1 cellular context compared by ENCODE assay signal in genomic region chr2:190507135-190507534, GRCh38.
TF ChIP-seq lines count a peak whose summit lies in the region.

No MANE protein-coding gene starts in this region.

TF ChIP-seq in GM23338, 12 proteins besides CTCF, POLR2A, EP300 and RAD21 (continued from another document):
- TF ChIP-seq, protein P1, sequence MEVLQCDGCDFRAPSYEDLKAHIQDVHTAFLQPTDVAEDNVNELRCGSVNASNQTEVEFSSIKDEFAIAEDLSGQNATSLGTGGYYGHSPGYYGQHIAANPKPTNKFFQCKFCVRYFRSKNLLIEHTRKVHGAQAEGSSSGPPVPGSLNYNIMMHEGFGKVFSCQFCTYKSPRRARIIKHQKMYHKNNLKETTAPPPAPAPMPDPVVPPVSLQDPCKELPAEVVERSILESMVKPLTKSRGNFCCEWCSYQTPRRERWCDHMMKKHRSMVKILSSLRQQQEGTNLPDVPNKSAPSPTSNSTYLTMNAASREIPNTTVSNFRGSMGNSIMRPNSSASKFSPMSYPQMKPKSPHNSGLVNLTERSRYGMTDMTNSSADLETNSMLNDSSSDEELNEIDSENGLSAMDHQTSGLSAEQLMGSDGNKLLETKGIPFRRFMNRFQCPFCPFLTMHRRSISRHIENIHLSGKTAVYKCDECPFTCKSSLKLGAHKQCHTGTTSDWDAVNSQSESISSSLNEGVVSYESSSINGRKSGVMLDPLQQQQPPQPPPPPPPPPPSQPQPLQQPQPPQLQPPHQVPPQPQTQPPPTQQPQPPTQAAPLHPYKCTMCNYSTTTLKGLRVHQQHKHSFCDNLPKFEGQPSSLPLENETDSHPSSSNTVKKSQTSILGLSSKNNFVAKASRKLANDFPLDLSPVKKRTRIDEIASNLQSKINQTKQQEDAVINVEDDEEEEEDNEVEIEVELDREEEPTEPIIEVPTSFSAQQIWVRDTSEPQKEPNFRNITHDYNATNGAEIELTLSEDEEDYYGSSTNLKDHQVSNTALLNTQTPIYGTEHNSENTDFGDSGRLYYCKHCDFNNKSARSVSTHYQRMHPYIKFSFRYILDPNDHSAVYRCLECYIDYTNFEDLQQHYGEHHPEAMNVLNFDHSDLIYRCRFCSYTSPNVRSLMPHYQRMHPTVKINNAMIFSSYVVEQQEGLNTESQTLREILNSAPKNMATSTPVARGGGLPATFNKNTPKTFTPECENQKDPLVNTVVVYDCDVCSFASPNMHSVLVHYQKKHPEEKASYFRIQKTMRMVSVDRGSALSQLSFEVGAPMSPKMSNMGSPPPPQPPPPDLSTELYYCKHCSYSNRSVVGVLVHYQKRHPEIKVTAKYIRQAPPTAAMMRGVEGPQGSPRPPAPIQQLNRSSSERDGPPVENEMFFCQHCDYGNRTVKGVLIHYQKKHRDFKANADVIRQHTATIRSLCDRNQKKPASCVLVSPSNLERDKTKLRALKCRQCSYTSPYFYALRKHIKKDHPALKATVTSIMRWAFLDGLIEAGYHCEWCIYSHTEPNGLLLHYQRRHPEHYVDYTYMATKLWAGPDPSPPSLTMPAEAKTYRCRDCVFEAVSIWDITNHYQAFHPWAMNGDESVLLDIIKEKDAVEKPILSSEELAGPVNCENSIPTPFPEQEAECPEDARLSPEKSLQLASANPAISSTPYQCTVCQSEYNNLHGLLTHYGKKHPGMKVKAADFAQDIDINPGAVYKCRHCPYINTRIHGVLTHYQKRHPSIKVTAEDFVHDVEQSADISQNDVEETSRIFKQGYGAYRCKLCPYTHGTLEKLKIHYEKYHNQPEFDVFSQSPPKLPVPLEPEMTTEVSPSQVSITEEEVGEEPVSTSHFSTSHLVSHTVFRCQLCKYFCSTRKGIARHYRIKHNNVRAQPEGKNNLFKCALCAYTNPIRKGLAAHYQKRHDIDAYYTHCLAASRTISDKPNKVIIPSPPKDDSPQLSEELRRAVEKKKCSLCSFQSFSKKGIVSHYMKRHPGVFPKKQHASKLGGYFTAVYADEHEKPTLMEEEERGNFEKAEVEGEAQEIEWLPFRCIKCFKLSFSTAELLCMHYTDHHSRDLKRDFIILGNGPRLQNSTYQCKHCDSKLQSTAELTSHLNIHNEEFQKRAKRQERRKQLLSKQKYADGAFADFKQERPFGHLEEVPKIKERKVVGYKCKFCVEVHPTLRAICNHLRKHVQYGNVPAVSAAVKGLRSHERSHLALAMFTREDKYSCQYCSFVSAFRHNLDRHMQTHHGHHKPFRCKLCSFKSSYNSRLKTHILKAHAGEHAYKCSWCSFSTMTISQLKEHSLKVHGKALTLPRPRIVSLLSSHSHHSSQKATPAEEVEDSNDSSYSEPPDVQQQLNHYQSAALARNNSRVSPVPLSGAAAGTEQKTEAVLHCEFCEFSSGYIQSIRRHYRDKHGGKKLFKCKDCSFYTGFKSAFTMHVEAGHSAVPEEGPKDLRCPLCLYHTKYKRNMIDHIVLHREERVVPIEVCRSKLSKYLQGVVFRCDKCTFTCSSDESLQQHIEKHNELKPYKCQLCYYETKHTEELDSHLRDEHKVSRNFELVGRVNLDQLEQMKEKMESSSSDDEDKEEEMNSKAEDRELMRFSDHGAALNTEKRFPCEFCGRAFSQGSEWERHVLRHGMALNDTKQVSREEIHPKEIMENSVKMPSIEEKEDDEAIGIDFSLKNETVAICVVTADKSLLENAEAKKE (CRISPR knock-in tag; IDR thresholded peaks at IDR 0.05) = no peak
- TF ChIP-seq ZNF331 (CRISPR knock-in tag; IDR thresholded peaks at IDR 0.05; ENCODE audit: low read depth) (no peak), CREB1 (CRISPR knock-in tag; IDR thresholded peaks at IDR 0.05; ENCODE audit: low read depth) (no peak), JUNB (IDR thresholded peaks at IDR 0.05; ENCODE audit: unreplicated experiment) (no peak), STAT1 (IDR thresholded peaks at IDR 0.05; ENCODE audit: unreplicated experiment) (no peak), EZH2 (IDR thresholded peaks at IDR 0.05; ENCODE audit: low read depth, unreplicated experiment) (no peak), POLR2AphosphoS5 (IDR thresholded peaks at IDR 0.05; ENCODE audit: low read depth) (no peak), EZH2phosphoT487 (IDR thresholded peaks at IDR 0.05; ENCODE audit: unreplicated experiment) (no peak)
- TF ChIP-seq, protein P2, sequence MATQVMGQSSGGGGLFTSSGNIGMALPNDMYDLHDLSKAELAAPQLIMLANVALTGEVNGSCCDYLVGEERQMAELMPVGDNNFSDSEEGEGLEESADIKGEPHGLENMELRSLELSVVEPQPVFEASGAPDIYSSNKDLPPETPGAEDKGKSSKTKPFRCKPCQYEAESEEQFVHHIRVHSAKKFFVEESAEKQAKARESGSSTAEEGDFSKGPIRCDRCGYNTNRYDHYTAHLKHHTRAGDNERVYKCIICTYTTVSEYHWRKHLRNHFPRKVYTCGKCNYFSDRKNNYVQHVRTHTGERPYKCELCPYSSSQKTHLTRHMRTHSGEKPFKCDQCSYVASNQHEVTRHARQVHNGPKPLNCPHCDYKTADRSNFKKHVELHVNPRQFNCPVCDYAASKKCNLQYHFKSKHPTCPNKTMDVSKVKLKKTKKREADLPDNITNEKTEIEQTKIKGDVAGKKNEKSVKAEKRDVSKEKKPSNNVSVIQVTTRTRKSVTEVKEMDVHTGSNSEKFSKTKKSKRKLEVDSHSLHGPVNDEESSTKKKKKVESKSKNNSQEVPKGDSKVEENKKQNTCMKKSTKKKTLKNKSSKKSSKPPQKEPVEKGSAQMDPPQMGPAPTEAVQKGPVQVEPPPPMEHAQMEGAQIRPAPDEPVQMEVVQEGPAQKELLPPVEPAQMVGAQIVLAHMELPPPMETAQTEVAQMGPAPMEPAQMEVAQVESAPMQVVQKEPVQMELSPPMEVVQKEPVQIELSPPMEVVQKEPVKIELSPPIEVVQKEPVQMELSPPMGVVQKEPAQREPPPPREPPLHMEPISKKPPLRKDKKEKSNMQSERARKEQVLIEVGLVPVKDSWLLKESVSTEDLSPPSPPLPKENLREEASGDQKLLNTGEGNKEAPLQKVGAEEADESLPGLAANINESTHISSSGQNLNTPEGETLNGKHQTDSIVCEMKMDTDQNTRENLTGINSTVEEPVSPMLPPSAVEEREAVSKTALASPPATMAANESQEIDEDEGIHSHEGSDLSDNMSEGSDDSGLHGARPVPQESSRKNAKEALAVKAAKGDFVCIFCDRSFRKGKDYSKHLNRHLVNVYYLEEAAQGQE (IDR thresholded peaks at IDR 0.05; ENCODE audit: unreplicated experiment) = no peak
